In the genomic region with DNA sequence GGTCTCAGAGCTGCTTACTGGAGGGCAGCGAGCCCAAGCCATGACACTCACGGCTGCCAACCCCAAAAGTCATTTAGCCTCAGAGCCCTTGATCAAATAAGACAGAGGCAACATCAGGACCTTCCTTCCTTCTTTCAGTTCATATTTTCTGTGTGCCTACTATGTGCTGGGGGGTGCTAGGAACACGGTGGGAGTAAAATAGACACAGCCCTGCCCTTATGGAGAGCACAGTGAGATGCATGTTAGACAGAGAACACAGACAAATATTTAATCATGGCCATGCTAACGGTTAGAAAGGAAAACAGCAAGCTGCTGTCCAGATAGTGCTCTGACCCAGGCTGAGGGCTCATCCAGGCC, we compare ENCODE assay signal across 27 cellular contexts. TPM values are rescaled to one million over a fixed set of nuclear protein-coding genes. Genes with fewer than 3 reads are reported as not detected.
DNase-seq lines count a peak whose midpoint lies in the region; ATAC-seq, FAIRE-seq and TF ChIP-seq lines count a peak whose summit lies in the region.
"Had no signal": no experiment of that assay in that cellular context is flagged by ENCODE, and none has a peak within 500 bp of the region (broad histone marks: within the 10 kb centered on the region; RNA-seq: fewer than 3 reads in every experiment).

No MANE protein-coding gene starts in this region.

- DNase-seq in K562 (ENCODE audit: extremely low read depth in 1 of 4, low spot score in 3 of 4) (no peak), esophagus squamous epithelium (lab: John Stamatoyannopoulos, UW) (no peak), osteoblast (ENCODE audit: insufficient read length, low spot score, missing footprints) (no peak), substantia nigra (lab: John Stamatoyannopoulos, UW) (no peak)
- no peak for DNase-seq in activated CD8-positive, alpha-beta T cell treated with anti-CD3 and anti-CD28 coated beads for 36 hours
- DNase-seq: activated B cell treated with CpG ODN at 0.5 μM for 24 hours; DMS79 treated with DMSO at 0.1 percent for 48 hours; GF-D8; H9; kidney; NCI-H1436; NCI-H82; stimulated activated CD8-positive, alpha-beta memory T cell treated with anti-CD3 and anti-CD28 coated beads, Interleukin-4, amount 100 ng/mL, for 48 hours had no signal

- H3K4me1 Mint-ChIP-seq in activated CD8-positive, alpha-beta T cell treated with anti-CD3 and anti-CD28 coated beads for 36 hours (ENCODE audit: low read depth), result peaks cover 4% of the 10 kb centered on the region

- POLR2A ChIA-PET in K562 (lab: Yijun Ruan, JAX), result interaction anchor here (1.4 kb wide), 1 partner anchor 162 kb away, joined by 5 read pairs; no protein-coding TSS in a partner anchor
- POLR2A ChIA-PET in activated CD8-positive, alpha-beta T cell treated with anti-CD3 and anti-CD28 coated beads for 36 hours (lab: Charles Lee), result no interaction called here

- no peaks in the 10 kb centered on the region; the same call in 1 of the 2 replicates for H4K20me1 ChIP-seq in K562 (replicated peaks; ENCODE audit: control insufficient read depth, insufficient read depth, low read length)
- H4K20me1 ChIP-seq in osteoblast (ENCODE audit: insufficient read depth, low read length), result no peaks in the 10 kb centered on the region

- TF ChIP-seq EP300 in K562 (IDR thresholded peaks at IDR 0.05; ENCODE audit: low read length), result no peak

- H3K9me3 Mint-ChIP-seq in activated CD8-positive, alpha-beta T cell treated with anti-CD3 and anti-CD28 coated beads for 36 hours, result no peaks in the 10 kb centered on the region
- H3K9me3 Mint-ChIP-seq: activated B cell treated with CpG ODN at 0.5 μM for 24 hours; activated naive CD4-positive, alpha-beta T cell treated with anti-CD3 and anti-CD28 coated beads, Interleukin-2, amount 50 U/mL, for 24 hours; activated T-helper 1 cell treated with anti-CD3 and anti-CD28 coated beads, Interleukin-12 subunit alpha, Interleukin-12 subunit beta, Interleukin-2, Interleukin-4 antibody, amounts not matched to agents 30 ng/mL and 10 ng/mL and 1 ng/mL, durations not matched to agents 14 hours and 24 hours and 36 hours; H9 had no signal

- H3K4me2 ChIP-seq in K562 (ENCODE audit: insufficient read depth, low read length), result no peak overlapping the region
- H3K4me2 ChIP-seq in osteoblast (ENCODE audit: insufficient read depth, low read length), result no peak overlapping the region
- H3K4me2 ChIP-seq: KMS-11, smooth muscle cell had no signal

- 3% methylated on average over 4 of the region's 4 CpGs for WGBS in K562 (ENCODE audit: insufficient coverage, low coverage, missing lambda C conversion rate)
- WGBS in esophagus squamous epithelium, 2 donors, result 50 to 55% methylated on average over 4 of the region's 4 CpGs

- no peak overlapping the region for H3K9ac ChIP-seq in K562 (ENCODE audit: insufficient read depth in 1 of 2, low read depth in 2 of 2, low read length in 2 of 2)
- H3K9ac ChIP-seq: KMS-11 had no signal

- no peak for TF ChIP-seq POLR2A in K562 (conservative IDR thresholded peaks at IDR 0.05)
- no peak for TF ChIP-seq POLR2A in esophagus squamous epithelium (IDR thresholded peaks at IDR 0.05)

- H3K9me3 ChIP-seq in K562 (replicated peaks; ENCODE audit: control insufficient read depth, insufficient read depth, low read depth, low read length) (no peaks in the 10 kb centered on the region; the same call in 1 of the 2 replicates), esophagus squamous epithelium (no peaks in the 10 kb centered on the region), osteoblast (ENCODE audit: low read depth, low read length) (no peaks in the 10 kb centered on the region)
- H3K9me3 ChIP-seq: neutrophil, prostate gland, SJCRH30, vagina had no signal

- H3K9me1 ChIP-seq in K562 (ENCODE audit: control insufficient read depth, insufficient read depth, low read length), result no peaks in the 10 kb centered on the region

- H3K27me3 ChIP-seq in K562 (ENCODE audit: control insufficient read depth in 2 of 2, insufficient read depth in 2 of 2, low read length in 2 of 2) (peaks cover 4 to 24% of the 10 kb centered on the region in 2 experiments; a peak in 3 of 5 replicates), esophagus squamous epithelium (no peaks in the 10 kb centered on the region), osteoblast (ENCODE audit: insufficient read depth, low read length) (no peaks in the 10 kb centered on the region)
- H3K27me3 ChIP-seq: vagina had no signal

- H3K27me3 Mint-ChIP-seq in activated CD8-positive, alpha-beta T cell treated with anti-CD3 and anti-CD28 coated beads for 36 hours, result no peaks in the 10 kb centered on the region
- H3K27me3 Mint-ChIP-seq: activated naive CD4-positive, alpha-beta T cell treated with anti-CD3 and anti-CD28 coated beads, Interleukin-2, amount 50 U/mL, for 24 hours had no signal

- BruUV-seq in K562 (replicated peaks; lab: Mats Ljungman, UMichigan), result no TSS peak

- H3K27ac Mint-ChIP-seq in activated CD8-positive, alpha-beta T cell treated with anti-CD3 and anti-CD28 coated beads for 36 hours, result no peak overlapping the region
- H3K27ac Mint-ChIP-seq: activated B cell treated with CpG ODN at 0.5 μM for 24 hours; activated naive CD4-positive, alpha-beta T cell treated with anti-CD3 and anti-CD28 coated beads, Interleukin-2, amount 50 U/mL, for 24 hours; activated T-helper 1 cell treated with anti-CD3 and anti-CD28 coated beads, Interleukin-12 subunit alpha, Interleukin-12 subunit beta, Interleukin-2, Interleukin-4 antibody, amounts not matched to agents 30 ng/mL and 10 ng/mL and 1 ng/mL, durations not matched to agents 14 hours and 24 hours and 36 hours; H9 had no signal

- no peak overlapping the region for H3K4me3 Mint-ChIP-seq in activated CD8-positive, alpha-beta T cell treated with anti-CD3 and anti-CD28 coated beads for 36 hours
- H3K4me3 Mint-ChIP-seq: activated B cell treated with CpG ODN at 0.5 μM for 24 hours; activated naive CD4-positive, alpha-beta T cell treated with anti-CD3 and anti-CD28 coated beads, Interleukin-2, amount 50 U/mL, for 24 hours; activated T-helper 1 cell treated with anti-CD3 and anti-CD28 coated beads, Interleukin-12 subunit alpha, Interleukin-12 subunit beta, Interleukin-2, Interleukin-4 antibody, amounts not matched to agents 30 ng/mL and 10 ng/mL and 1 ng/mL, durations not matched to agents 14 hours and 24 hours and 36 hours; H9 had no signal

- FAIRE-seq in K562 (lab: Jason Lieb, UNC), result no peak
- FAIRE-seq: HTR-8/SVneo, kidney had no signal

- ATAC-seq in K562, result no peak
- no peak for ATAC-seq in GM21737 (IDR thresholded peaks at IDR 0.05; ENCODE audit: unreplicated experiment)
- no peak for ATAC-seq in activated CD8-positive, alpha-beta T cell treated with anti-CD3 and anti-CD28 coated beads for 36 hours
- no peak for ATAC-seq in HG03469 (IDR thresholded peaks at IDR 0.05; ENCODE audit: unreplicated experiment)
- ATAC-seq in GM19328 (IDR thresholded peaks at IDR 0.05; ENCODE audit: unreplicated experiment), result no peak

- peaks cover 5 to 7% of the 10 kb centered on the region in 2 experiments; a peak in 2 of 5 replicates for H3K4me1 ChIP-seq in K562 (replicated peaks in 1 of 2; ENCODE audit: control insufficient read depth in 2 of 2, insufficient read depth in 2 of 2, low read length in 2 of 2)
- peaks cover 0 to 25% (median 5%) of the 10 kb centered on the region in 3 donors for H3K4me1 ChIP-seq in esophagus squamous epithelium
- peaks cover 9% of the 10 kb centered on the region for H3K4me1 ChIP-seq in osteoblast (ENCODE audit: insufficient read depth, low read length)
- H3K4me1 ChIP-seq: prostate gland, SJCRH30, vagina had no signal

- intact Hi-C loops in K562 (cut with micrococcal nuclease) (loop anchor here (5.0 kb wide), 1 partner anchor 434 kb away; no protein-coding TSS in a partner anchor), esophagus squamous epithelium (cut with DNase I) (loop anchor here (5.0 kb wide), 1 partner anchor 294 kb away; no protein-coding TSS in a partner anchor)
- intact Hi-C loops in activated CD8-positive, alpha-beta T cell treated with anti-CD3 and anti-CD28 coated beads for 36 hours (cut with micrococcal nuclease), result no loop called here

- in situ Hi-C loops in K562 (cut with MboI), result loop anchor here (10.0 kb wide), 2 partner anchors 291 to 441 kb away; no protein-coding TSS in a partner anchor

- H3K4me3 ChIP-seq in K562, result no peak overlapping the region
- H3K4me3 ChIP-seq in esophagus squamous epithelium, result no peak overlapping the region
- H3K4me3 ChIP-seq in osteoblast (ENCODE audit: insufficient read depth, low read length), result no peak overlapping the region
- H3K4me3 ChIP-seq: lung, prostate gland, SJCRH30, smooth muscle cell, vagina had no signal

- TF ChIP-seq CTCF in K562 (IDR thresholded peaks at IDR 0.05 in 2 of 3, conservative IDR thresholded peaks at IDR 0.05 in 1 of 3; ENCODE audit: insufficient read depth in 2 of 3, low read depth in 1 of 3, low read length in 3 of 3), result no peak
- no peak for TF ChIP-seq CTCF in esophagus squamous epithelium (IDR thresholded peaks at IDR 0.05)
- TF ChIP-seq CTCF in osteoblast (IDR thresholded peaks at IDR 0.05; ENCODE audit: extremely low read depth, low read depth, low read length), result no peak
- no peak for TF ChIP-seq CTCF in activated CD8-positive, alpha-beta T cell treated with anti-CD3 and anti-CD28 coated beads for 36 hours (IDR thresholded peaks at IDR 0.05)

- H3K27ac ChIP-seq in K562 (ENCODE audit: extremely low read depth, low read depth, low read length) (no peak overlapping the region), esophagus squamous epithelium (peak overlapping the region in 3 of 4 donors; percentile 43 to 60 (median 50)), osteoblast (ENCODE audit: low read depth, low read length) (no peak overlapping the region), substantia nigra (ENCODE audit: low read depth, low read length, poor library complexity, severe bottlenecking) (peak overlapping the region; percentile 72)
- H3K27ac ChIP-seq: KMS-11, neutrophil, prostate gland, SJCRH30, vagina had no signal

- no peak for TF ChIP-seq RAD21 in K562 (CRISPR knock-in tag; conservative IDR thresholded peaks at IDR 0.05 in 1 of 2, IDR thresholded peaks at IDR 0.05 in 1 of 2)

- CTCF ChIA-PET in K562 (lab: Yijun Ruan, JAX; ENCODE audit: low intra/inter-chr PET ratio), result no interaction called here
- CTCF ChIA-PET in activated CD8-positive, alpha-beta T cell treated with anti-CD3 and anti-CD28 coated beads for 36 hours (lab: Charles Lee), result interaction anchor here (0.9 to 11.9 kb wide), 5 partner anchors 17 to 433 kb away, joined by 3 to 118 read pairs (median 7); no protein-coding TSS in a partner anchor

- H3K79me2 ChIP-seq in K562 (ENCODE audit: control insufficient read depth, insufficient read depth, low read length), result peaks cover 1% of the 10 kb centered on the region
- H3K79me2 ChIP-seq in osteoblast (ENCODE audit: insufficient read depth, low read length), result peaks cover 2% of the 10 kb centered on the region

- H3K36me3 ChIP-seq in K562 (ENCODE audit: control insufficient read depth, insufficient read depth, low read length), result no peaks in the 10 kb centered on the region
- H3K36me3 ChIP-seq in esophagus squamous epithelium, result no peaks in the 10 kb centered on the region
- no peaks in the 10 kb centered on the region for H3K36me3 ChIP-seq in osteoblast (ENCODE audit: insufficient read depth, low read length)
- H3K36me3 ChIP-seq: neutrophil, prostate gland, SJCRH30, vagina had no signal

- no peak overlapping the region for H2AFZ ChIP-seq in K562 (ENCODE audit: low read depth, low read length)
- peak overlapping the region; percentile 79 for H2AFZ ChIP-seq in osteoblast (ENCODE audit: low read length)

- no peaks in the 10 kb centered on the region for H3K36me3 Mint-ChIP-seq in activated CD8-positive, alpha-beta T cell treated with anti-CD3 and anti-CD28 coated beads for 36 hours (ENCODE audit: low read depth)
- H3K36me3 Mint-ChIP-seq: CD14-positive monocyte had no signal

RNA-seq across cellular contexts. Expression of a gene that starts 4.5 kb away (rescaled TPM):
- total RNA-seq in K562 (2011; cell fraction: chromatin; rRNA removed; ENCODE audit: low replicate concordance), result 29.1 and 47.8 TPM in 2 replicates
- total RNA-seq in K562 (2011; cell fraction: nucleolus; rRNA removed), result 16.5 and 17.9 TPM in 2 replicates
- total RNA-seq in K562 (2011; cell fraction: nucleoplasm; rRNA removed), result 26.1 and 42.0 TPM in 2 replicates
- total RNA-seq in K562 (2014; rRNA removed), result 68.7 and 80.5 TPM in 2 replicates
- 101 TPM in 2 replicates for total RNA-seq in K562 (2014; rRNA removed; fragmentation: Illumina TruSeq; extraction: Trizol)
- total RNA-seq in K562 (2015; rRNA removed; fragmentation: Illumina TruSeq; extraction: Trizol), result 82.3 and 90.0 TPM in 2 replicates
- 67.3 and 68.5 TPM in 2 replicates for total RNA-seq in K562 (2021)
- polyA plus RNA-seq in K562 (2011; rRNA removed), result 77.9 and 95.9 TPM in 2 replicates
- polyA plus RNA-seq in K562 (2011; cell fraction: cytosol; rRNA removed), result 13.9 and 27.6 TPM in 2 replicates
- polyA plus RNA-seq in K562 (2011; cell fraction: nucleus; rRNA removed), result 53.1 and 64.2 TPM in 2 replicates
- polyA plus RNA-seq in K562 (2012), result 53.8 and 86.1 TPM in 2 replicates
- polyA plus RNA-seq in K562 (2014; fragmentation: Illumina TruSeq; extraction: Trizol), result 92.4 and 94.7 TPM in 2 replicates
- polyA plus RNA-seq in K562 (2014; fragmentation: Nextera tagmentation; extraction: Ambion mirVana), result 10 to 100 TPM; 20.6 to 26.3 TPM
- polyA plus RNA-seq in K562 (2014; rRNA removed), result 54.7 and 59.7 TPM in 2 replicates
- polyA minus RNA-seq in K562 (2011; rRNA and poly(A)+ RNA removed), result 83.8 and 86.3 TPM in 2 replicates
- polyA minus RNA-seq in K562 (2011; cell fraction: cytosol; rRNA and poly(A)+ RNA removed), result 21.9 and 36.5 TPM in 2 replicates
- 23.4 and 33.0 TPM in 2 replicates for polyA minus RNA-seq in K562 (2011; cell fraction: nucleus; rRNA and poly(A)+ RNA removed)
- total RNA-seq in esophagus squamous epithelium, result 10 to 100 TPM; 42.0 to 81.9 (median 51.4) TPM
- total RNA-seq in osteoblast, result 22.8 and 30.6 TPM in 2 replicates
- 10 to 100 TPM; 76.2 to 93.4 TPM for total RNA-seq in activated CD8-positive, alpha-beta T cell treated with anti-CD3 and anti-CD28 coated beads for 36 hours

Comparison
In these comparisons a context has a peak if more than half of its experiments do, and no peak if none do; other contexts are left out.
1. H3K27ac ChIP-seq: peak in esophagus squamous epithelium (3 of 4) and substantia nigra (single experiment); none in K562 (single experiment) and osteoblast (single experiment).